In genomic region chr4:128315756-128316520, GRCh38 we compare ENCODE assay signal across 22 cellular contexts.
"Had no signal": no experiment of that assay in that cellular context is flagged by ENCODE, and none has a peak within 500 bp of the region (broad histone marks: within the 10 kb centered on the region; RNA-seq: fewer than 3 reads in every experiment).

No MANE protein-coding gene starts in this region.

- ATAC-seq: activated T-helper 17 cell treated with anti-CD3 and anti-CD28 coated beads, Interleukin-2, amount 50 U/mL, for 72 hours; heart left ventricle; psoas muscle; stimulated activated naive CD8-positive, alpha-beta T cell treated with anti-CD3 and anti-CD28 coated beads, Interleukin-15, amount 100 ng/mL, for 72 hours had no signal

- H3K9me3 ChIP-seq: esophagus muscularis mucosa, heart left ventricle, left ventricle myocardium inferior, psoas muscle, thoracic aorta had no signal

- H3K4me3 ChIP-seq: dorsolateral prefrontal cortex, esophagus muscularis mucosa, heart left ventricle, left ventricle myocardium inferior, psoas muscle, thoracic aorta had no signal

- H3K27ac ChIP-seq: brain microvascular endothelial cell, dorsolateral prefrontal cortex, esophagus muscularis mucosa, heart left ventricle, left ventricle myocardium inferior, psoas muscle, thoracic aorta had no signal

- FAIRE-seq: frontal cortex, islet of Langerhans, TTC549 had no signal

- DNase-seq: activated CD4-positive, alpha-beta T cell treated with anti-CD3 and anti-CD28 coated beads, Interleukin-2, amount 50 U/mL, for 1 hour; activated CD4-positive, CD25-positive, alpha-beta regulatory T cell; activated naive CD4-positive, alpha-beta T cell treated with anti-CD3 and anti-CD28 coated beads, Interleukin-2, amount 50 U/mL, for 16 hours; activated T-cell treated with anti-CD3 and anti-CD28 coated beads for 4 hours; amniotic stem cell; brain microvascular endothelial cell; dorsolateral prefrontal cortex; heart left ventricle; left ventricle myocardium inferior; mesendoderm; nephron progenitor cell; psoas muscle; stimulated activated CD4-positive, alpha-beta T cell treated with anti-CD3 and anti-CD28 coated beads, Interleukin-15, amount 100 ng/mL, for 24 hours; stimulated activated CD4-positive, alpha-beta T cell treated with anti-CD3 and anti-CD28 coated beads, Interleukin-4, amount 100 ng/mL, for 4 hours; stimulated activated naive CD8-positive, alpha-beta T cell treated with anti-CD3 and anti-CD28 coated beads, Interleukin-15, amount 100 ng/mL, for 72 hours; T-helper 2 cell had no signal

- H3K36me3 ChIP-seq: brain microvascular endothelial cell, esophagus muscularis mucosa, left ventricle myocardium inferior, thoracic aorta had no signal

- H3K4me1 ChIP-seq: psoas muscle had no signal

- H3K27me3 ChIP-seq: brain microvascular endothelial cell, dorsolateral prefrontal cortex, esophagus muscularis mucosa, heart left ventricle had no signal
